ENCODE assay signal across 18 cellular contexts in the genomic region with DNA sequence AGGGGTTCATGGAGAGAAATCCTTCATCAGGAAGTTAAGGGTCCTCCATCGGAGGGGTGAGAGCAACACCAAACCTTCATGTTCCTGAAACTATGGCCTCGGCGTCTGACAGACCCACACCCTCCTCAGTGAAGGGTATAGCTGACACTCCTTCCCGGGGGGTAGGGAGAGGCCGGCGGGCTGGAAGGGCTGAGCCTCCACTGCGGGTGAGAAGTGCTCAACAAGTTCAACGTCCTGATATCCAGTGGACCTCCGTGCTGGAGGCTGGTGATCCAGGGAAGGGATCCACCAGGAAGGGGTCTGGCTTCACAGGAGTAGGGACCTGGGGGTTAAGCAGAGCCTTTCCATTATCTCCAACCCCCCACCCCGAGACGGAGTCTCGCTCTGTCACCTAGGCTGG.
"Had no signal": no experiment of that assay in that cellular context is flagged by ENCODE, and none has a peak within 500 bp of the region (broad histone marks: within the 10 kb centered on the region; RNA-seq: fewer than 3 reads in every experiment).

No MANE protein-coding gene starts in this region.

- H3K27me3 ChIP-seq: esophagus muscularis mucosa, upper lobe of right lung had no signal

- H3K4me3 ChIP-seq: esophagus muscularis mucosa, lung, SK-N-MC, upper lobe of right lung had no signal

- H3K9me3 Mint-ChIP-seq: activated B cell treated with CpG ODN at 0.5 μM for 24 hours; activated CD4-positive, alpha-beta memory T cell treated with anti-CD3 and anti-CD28 coated beads for 36 hours; activated naive CD4-positive, alpha-beta T cell treated with anti-CD3 and anti-CD28 coated beads, Interleukin-2, amount 10 ng/mL, durations not matched to agents 7 days and 5 days; activated naive CD8-positive, alpha-beta T cell treated with anti-CD3 and anti-CD28 coated beads, Interleukin-2, amount 50 U/mL, for 24 hours; nephron progenitor cell; T-helper 2 cell treated with Interferon-gamma antibody and Interleukin-4, amounts not matched to agents 5 μg/mL and 100 μg/mL, for 36 hours had no signal

- DNase-seq: activated B cell treated with CpG ODN at 0.5 μM for 24 hours; activated CD4-positive, alpha-beta memory T cell treated with anti-CD3 and anti-CD28 coated beads for 36 hours; activated CD4-positive, alpha-beta T cell treated with anti-CD3 and anti-CD28 coated beads for 4 hours; activated naive CD4-positive, alpha-beta T cell treated with anti-CD3 and anti-CD28 coated beads, Interleukin-2, amount 10 ng/mL, durations not matched to agents 7 days and 5 days; activated naive CD8-positive, alpha-beta T cell treated with anti-CD3 and anti-CD28 coated beads, Interleukin-2, amount 50 U/mL, for 24 hours; activated T-cell treated with anti-CD3 and anti-CD28 coated beads, Interleukin-2, amount 50 U/mL, for 1 hour; effector CD4-positive, alpha-beta T cell; nephron progenitor cell; nucleus accumbens; retina; stimulated activated CD4-positive, alpha-beta T cell treated with anti-CD3 and anti-CD28 coated beads, Interleukin-12 subunit alpha, Interleukin-12 subunit beta, amount 100 ng/mL, for 4 hours; stimulated activated CD4-positive, alpha-beta T cell treated with anti-CD3 and anti-CD28 coated beads, Interleukin-2, amount 100 ng/mL, for 24 hours; stimulated activated naive CD8-positive, alpha-beta T cell treated with anti-CD3 and anti-CD28 coated beads, Interleukin-15, Interleukin-2, amounts not matched to agents 100 U/mL and 50 U/mL, for 24 hours; upper lobe of right lung had no signal

- H3K27ac Mint-ChIP-seq: activated B cell treated with CpG ODN at 0.5 μM for 24 hours; activated naive CD8-positive, alpha-beta T cell treated with anti-CD3 and anti-CD28 coated beads, Interleukin-2, amount 50 U/mL, for 24 hours; T-helper 2 cell treated with Interferon-gamma antibody and Interleukin-4, amounts not matched to agents 5 μg/mL and 100 μg/mL, for 36 hours had no signal

- ATAC-seq: activated naive CD8-positive, alpha-beta T cell treated with anti-CD3 and anti-CD28 coated beads, Interleukin-2, amount 50 U/mL, for 24 hours; stimulated activated naive CD8-positive, alpha-beta T cell treated with anti-CD3 and anti-CD28 coated beads, Interleukin-15, Interleukin-2, amounts not matched to agents 100 U/mL and 50 U/mL, for 24 hours; upper lobe of right lung had no signal

- H3K9me3 ChIP-seq: esophagus muscularis mucosa, upper lobe of right lung had no signal

- H3K27me3 Mint-ChIP-seq: activated B cell treated with CpG ODN at 0.5 μM for 24 hours; activated CD4-positive, alpha-beta memory T cell treated with anti-CD3 and anti-CD28 coated beads for 36 hours; activated naive CD4-positive, alpha-beta T cell treated with anti-CD3 and anti-CD28 coated beads, Interleukin-2, amount 10 ng/mL, durations not matched to agents 7 days and 5 days; activated naive CD8-positive, alpha-beta T cell treated with anti-CD3 and anti-CD28 coated beads, Interleukin-2, amount 50 U/mL, for 24 hours had no signal

- H3K27ac ChIP-seq: esophagus muscularis mucosa, SK-N-MC, upper lobe of right lung had no signal

- H3K4me3 Mint-ChIP-seq: activated B cell treated with CpG ODN at 0.5 μM for 24 hours; activated CD4-positive, alpha-beta memory T cell treated with anti-CD3 and anti-CD28 coated beads for 36 hours; activated naive CD4-positive, alpha-beta T cell treated with anti-CD3 and anti-CD28 coated beads, Interleukin-2, amount 10 ng/mL, durations not matched to agents 7 days and 5 days; activated naive CD8-positive, alpha-beta T cell treated with anti-CD3 and anti-CD28 coated beads, Interleukin-2, amount 50 U/mL, for 24 hours; nephron progenitor cell; T-helper 2 cell treated with Interferon-gamma antibody and Interleukin-4, amounts not matched to agents 5 μg/mL and 100 μg/mL, for 36 hours had no signal
